1 cellular context compared by ENCODE assay signal in genomic region chr19:43264841-43265663, GRCh38.
TF ChIP-seq lines count a peak whose summit lies in the region.

No MANE protein-coding gene starts in this region.

TF ChIP-seq in HEK293, 187 proteins besides CTCF, POLR2A, EP300 and RAD21 (continued from another document):
- TF ChIP-seq HIC1 (tag by site-specific recombination; IDR thresholded peaks at IDR 0.05) (peak; percentile 90), ZNF398 (tag by site-specific recombination; IDR thresholded peaks at IDR 0.05) (peak; percentile 59), ZNF639 (tag by site-specific recombination; IDR thresholded peaks at IDR 0.05) (peak; percentile 93), ZEB2 (tag by site-specific recombination; IDR thresholded peaks at IDR 0.05) (peak; percentile 38; the same call in 1 of the 2 replicates), ZBTB21 (tag by site-specific recombination; IDR thresholded peaks at IDR 0.05) (peak; percentile 94), SP3 (tag by site-specific recombination; IDR thresholded peaks at IDR 0.05) (peak; percentile 69), ZNF362 (tag by site-specific recombination; IDR thresholded peaks at IDR 0.05) (peak; percentile 86), ZNF629 (tag by site-specific recombination; IDR thresholded peaks at IDR 0.05) (peak; percentile 96), ZBTB48 (tag by site-specific recombination; IDR thresholded peaks at IDR 0.05) (peak; percentile 65; the same call in 1 of the 2 replicates), FEZF1 (tag by site-specific recombination; IDR thresholded peaks at IDR 0.05) (peak; percentile 81), ZNF366 (tag by site-specific recombination; conservative IDR thresholded peaks at IDR 0.05) (peak; percentile 98), ZNF24 (tag by site-specific recombination; IDR thresholded peaks at IDR 0.05) (peak; percentile 79), ZSCAN4 (tag by site-specific recombination; IDR thresholded peaks at IDR 0.05) (peak; percentile 56), ZNF558 (tag by site-specific recombination; IDR thresholded peaks at IDR 0.05) (peak; percentile 62; the same call in 1 of the 2 replicates), PRDM1 (tag by site-specific recombination; IDR thresholded peaks at IDR 0.05) (peak; percentile 70; the same call in 1 of the 2 replicates), ZNF324 (tag by site-specific recombination; IDR thresholded peaks at IDR 0.05) (peak; percentile 65; the same call in 1 of the 2 replicates), ZNF174 (tag by site-specific recombination; IDR thresholded peaks at IDR 0.05) (peak; percentile 18; the same call in 1 of the 2 replicates), ZNF184 (tag by site-specific recombination; IDR thresholded peaks at IDR 0.05) (0 out of 2 replicates have a peak, but pooled peaks have one; percentile 84), ZNF394 (tag by site-specific recombination; IDR thresholded peaks at IDR 0.05; ENCODE audit: borderline replicate concordance) (peak; percentile 46), INSM2 (tag by site-specific recombination; IDR thresholded peaks at IDR 0.05) (peak; percentile 88; the same call in 1 of the 2 replicates), ZBTB17 (tag by site-specific recombination; IDR thresholded peaks at IDR 0.05) (peak; percentile 86), ZFP69B (tag by site-specific recombination; IDR thresholded peaks at IDR 0.05) (0 out of 2 replicates have a peak, but pooled peaks have one; percentile 24)
- TF ChIP-seq, protein P1, sequence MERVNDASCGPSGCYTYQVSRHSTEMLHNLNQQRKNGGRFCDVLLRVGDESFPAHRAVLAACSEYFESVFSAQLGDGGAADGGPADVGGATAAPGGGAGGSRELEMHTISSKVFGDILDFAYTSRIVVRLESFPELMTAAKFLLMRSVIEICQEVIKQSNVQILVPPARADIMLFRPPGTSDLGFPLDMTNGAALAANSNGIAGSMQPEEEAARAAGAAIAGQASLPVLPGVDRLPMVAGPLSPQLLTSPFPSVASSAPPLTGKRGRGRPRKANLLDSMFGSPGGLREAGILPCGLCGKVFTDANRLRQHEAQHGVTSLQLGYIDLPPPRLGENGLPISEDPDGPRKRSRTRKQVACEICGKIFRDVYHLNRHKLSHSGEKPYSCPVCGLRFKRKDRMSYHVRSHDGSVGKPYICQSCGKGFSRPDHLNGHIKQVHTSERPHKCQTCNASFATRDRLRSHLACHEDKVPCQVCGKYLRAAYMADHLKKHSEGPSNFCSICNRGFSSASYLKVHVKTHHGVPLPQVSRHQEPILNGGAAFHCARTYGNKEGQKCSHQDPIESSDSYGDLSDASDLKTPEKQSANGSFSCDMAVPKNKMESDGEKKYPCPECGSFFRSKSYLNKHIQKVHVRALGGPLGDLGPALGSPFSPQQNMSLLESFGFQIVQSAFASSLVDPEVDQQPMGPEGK (tag by site-specific recombination; IDR thresholded peaks at IDR 0.05), result peak; percentile 34; the same call in 1 of the 2 replicates
- TF ChIP-seq, protein P2, sequence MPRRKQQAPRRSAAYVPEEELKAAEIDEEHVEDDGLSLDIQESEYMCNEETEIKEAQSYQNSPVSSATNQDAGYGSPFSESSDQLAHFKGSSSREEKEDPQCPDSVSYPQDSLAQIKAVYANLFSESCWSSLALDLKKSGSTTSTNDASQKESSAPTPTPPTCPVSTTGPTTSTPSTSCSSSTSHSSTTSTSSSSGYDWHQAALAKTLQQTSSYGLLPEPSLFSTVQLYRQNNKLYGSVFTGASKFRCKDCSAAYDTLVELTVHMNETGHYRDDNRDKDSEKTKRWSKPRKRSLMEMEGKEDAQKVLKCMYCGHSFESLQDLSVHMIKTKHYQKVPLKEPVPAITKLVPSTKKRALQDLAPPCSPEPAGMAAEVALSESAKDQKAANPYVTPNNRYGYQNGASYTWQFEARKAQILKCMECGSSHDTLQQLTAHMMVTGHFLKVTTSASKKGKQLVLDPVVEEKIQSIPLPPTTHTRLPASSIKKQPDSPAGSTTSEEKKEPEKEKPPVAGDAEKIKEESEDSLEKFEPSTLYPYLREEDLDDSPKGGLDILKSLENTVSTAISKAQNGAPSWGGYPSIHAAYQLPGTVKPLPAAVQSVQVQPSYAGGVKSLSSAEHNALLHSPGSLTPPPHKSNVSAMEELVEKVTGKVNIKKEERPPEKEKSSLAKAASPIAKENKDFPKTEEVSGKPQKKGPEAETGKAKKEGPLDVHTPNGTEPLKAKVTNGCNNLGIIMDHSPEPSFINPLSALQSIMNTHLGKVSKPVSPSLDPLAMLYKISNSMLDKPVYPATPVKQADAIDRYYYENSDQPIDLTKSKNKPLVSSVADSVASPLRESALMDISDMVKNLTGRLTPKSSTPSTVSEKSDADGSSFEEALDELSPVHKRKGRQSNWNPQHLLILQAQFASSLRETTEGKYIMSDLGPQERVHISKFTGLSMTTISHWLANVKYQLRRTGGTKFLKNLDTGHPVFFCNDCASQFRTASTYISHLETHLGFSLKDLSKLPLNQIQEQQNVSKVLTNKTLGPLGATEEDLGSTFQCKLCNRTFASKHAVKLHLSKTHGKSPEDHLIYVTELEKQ (tag by site-specific recombination; IDR thresholded peaks at IDR 0.05; ENCODE audit: borderline replicate concordance), result peak; percentile 67
TF ChIP-seq in HEK293: peak in this region for 35; not testable (repeated sequence) for 152.
